ENCODE assay signal across 16 cellular contexts in genomic region chr12:113007166-113007565, GRCh38. TPM values are rescaled to one million over a fixed set of nuclear protein-coding genes. Genes with fewer than 3 reads are reported as not detected.
DNase-seq lines count a peak whose midpoint lies in the region; FAIRE-seq and TF ChIP-seq lines count a peak whose summit lies in the region.
"Had no signal": no experiment of that assay in that cellular context is flagged by ENCODE, and none has a peak within 500 bp of the region (broad histone marks: within the 10 kb centered on the region; RNA-seq: fewer than 3 reads in every experiment).

No MANE protein-coding gene starts in this region.

- H3K27ac ChIP-seq in astrocyte (ENCODE audit: low read depth, low read length), result peak overlapping the region; percentile 42
- H3K27ac ChIP-seq: cardiac muscle cell, prostate gland had no signal

- H3K4me1 Mint-ChIP-seq in astrocyte (ENCODE audit: low read depth, unreplicated experiment) (peaks cover 11% of the 10 kb centered on the region), type B pancreatic cell (ENCODE audit: unreplicated experiment) (no peaks in the 10 kb centered on the region)
- H3K4me1 Mint-ChIP-seq: mesothelial cell of epicardium; stimulated activated naive CD8-positive, alpha-beta T cell treated with anti-CD3 and anti-CD28 coated beads, Interleukin-15, amount 100 ng/mL, for 72 hours had no signal

- peaks cover 18% of the 10 kb centered on the region for H3K4me1 ChIP-seq in astrocyte (ENCODE audit: insufficient read depth, low read length)
- H3K4me1 ChIP-seq: prostate gland had no signal

- no peak overlapping the region for H2AFZ ChIP-seq in astrocyte (ENCODE audit: low read depth, low read length)

- H3K9ac ChIP-seq in astrocyte (ENCODE audit: low read length), result peak overlapping the region; percentile 28

- H3K4me3 Mint-ChIP-seq in astrocyte (ENCODE audit: unreplicated experiment) (no peak overlapping the region), type B pancreatic cell (no peak overlapping the region)
- H3K4me3 Mint-ChIP-seq: activated CD4-positive, alpha-beta T cell treated with anti-CD3 and anti-CD28 coated beads, Interleukin-2, amount 10 ng/mL, durations not matched to agents 24 days and 14 days; CD4-positive, alpha-beta T cell; mesothelial cell of epicardium; stimulated activated naive CD8-positive, alpha-beta T cell treated with anti-CD3 and anti-CD28 coated beads, Interleukin-15, amount 100 ng/mL, for 72 hours; T-helper 1 cell treated with Interleukin-12 subunit alpha and Interleukin-12 subunit beta and Interleukin-4 antibody, amounts not matched to agents 30 μg/mL and 1 μg/mL, for 36 hours had no signal

- H3K4me2 ChIP-seq in astrocyte (ENCODE audit: low read length), result peak overlapping the region; percentile 66

- peaks cover 5% of the 10 kb centered on the region for H3K9me3 ChIP-seq in astrocyte (ENCODE audit: insufficient read depth, low read depth, low read length)
- H3K9me3 ChIP-seq: prostate gland had no signal

- peak; percentile 52 for DNase-seq in AG09319 (ENCODE audit: extremely low read depth, low read depth)
- peak; percentile 27 for DNase-seq in HK-2 (ENCODE audit: unreplicated experiment)
- DNase-seq in astrocyte (ENCODE audit: low read depth), result peak; percentile 80
- DNase-seq in hepatic stellate cell (ENCODE audit: low spot score), result peak; percentile 29
- no peak for DNase-seq in type B pancreatic cell (ENCODE audit: extremely low spot score, unreplicated experiment)
- DNase-seq in D721Med (ENCODE audit: insufficient read length, low spot score), result no peak
- no peak for DNase-seq in activated CD4-positive, alpha-beta T cell treated with anti-CD3 and anti-CD28 coated beads, Interleukin-2, amount 50 U/mL, for 48 hours
- no peak for DNase-seq in GM20000 (ENCODE audit: low spot score)
- DNase-seq: activated CD4-positive, alpha-beta T cell treated with anti-CD3 and anti-CD28 coated beads, Interleukin-2, amount 10 ng/mL, durations not matched to agents 24 days and 14 days; CD4-positive, alpha-beta T cell; MV-4-11; stimulated activated naive CD8-positive, alpha-beta T cell treated with anti-CD3 and anti-CD28 coated beads, Interleukin-15, amount 100 ng/mL, for 72 hours had no signal

- no peak overlapping the region for H3K4me3 ChIP-seq in astrocyte (ENCODE audit: insufficient read depth, low read depth, low read length)
- H3K4me3 ChIP-seq: cardiac muscle cell, prostate gland had no signal

- FAIRE-seq in astrocyte (lab: Jason Lieb, UNC) (no peak), D721Med (lab: Jason Lieb, UNC) (no peak)

- no peak for TF ChIP-seq CTCF in AG09319 (IDR thresholded peaks at IDR 0.05; ENCODE audit: low read depth, low read length)
- TF ChIP-seq CTCF in astrocyte (IDR thresholded peaks at IDR 0.05; ENCODE audit: insufficient read depth, low read depth, low read length), result no peak
- no peak for TF ChIP-seq CTCF in type B pancreatic cell (conservative IDR thresholded peaks at IDR 0.05)
- TF ChIP-seq CTCF in D721Med (IDR thresholded peaks at IDR 0.05; ENCODE audit: insufficient read depth, missing control alignments), result no peak
- no peak for TF ChIP-seq CTCF in GM20000 (IDR thresholded peaks at IDR 0.05; ENCODE audit: extremely low read depth, missing control alignments)

- H3K27me3 Mint-ChIP-seq in astrocyte (ENCODE audit: low read depth, unreplicated experiment), result peaks cover 10% of the 10 kb centered on the region
- peaks cover 57% of the 10 kb centered on the region for H3K27me3 Mint-ChIP-seq in type B pancreatic cell
- H3K27me3 Mint-ChIP-seq: activated CD4-positive, alpha-beta T cell treated with anti-CD3 and anti-CD28 coated beads, Interleukin-2, amount 10 ng/mL, durations not matched to agents 24 days and 14 days; CD4-positive, alpha-beta T cell; stimulated activated naive CD8-positive, alpha-beta T cell treated with anti-CD3 and anti-CD28 coated beads, Interleukin-15, amount 100 ng/mL, for 72 hours had no signal

- H3K27me3 ChIP-seq in astrocyte (ENCODE audit: insufficient read depth, low read length), result no peaks in the 10 kb centered on the region

- no peaks in the 10 kb centered on the region for H3K36me3 ChIP-seq in astrocyte (ENCODE audit: insufficient read depth, low read length)
- H3K36me3 ChIP-seq: cardiac muscle cell, prostate gland had no signal

- H3K27ac Mint-ChIP-seq in astrocyte (ENCODE audit: unreplicated experiment) (peak overlapping the region; percentile 35), type B pancreatic cell (no peak overlapping the region)
- H3K27ac Mint-ChIP-seq: activated CD4-positive, alpha-beta T cell treated with anti-CD3 and anti-CD28 coated beads, Interleukin-2, amount 10 ng/mL, durations not matched to agents 24 days and 14 days; CD4-positive, alpha-beta T cell; mesothelial cell of epicardium; T-helper 1 cell treated with Interleukin-12 subunit alpha and Interleukin-12 subunit beta and Interleukin-4 antibody, amounts not matched to agents 30 μg/mL and 1 μg/mL, for 36 hours had no signal

- no peaks in the 10 kb centered on the region for H4K20me1 ChIP-seq in astrocyte (ENCODE audit: insufficient read depth, low read length)

- H3K79me2 ChIP-seq in astrocyte (ENCODE audit: insufficient read depth, low read length), result no peaks in the 10 kb centered on the region

- H3K9me3 Mint-ChIP-seq in astrocyte (ENCODE audit: unreplicated experiment) (peaks cover 5% of the 10 kb centered on the region), type B pancreatic cell (peaks cover 4% of the 10 kb centered on the region)
- H3K9me3 Mint-ChIP-seq: CD4-positive, alpha-beta T cell had no signal

- H3K36me3 Mint-ChIP-seq in astrocyte (ENCODE audit: low read depth, unreplicated experiment) (peaks cover 55% of the 10 kb centered on the region), type B pancreatic cell (no peaks in the 10 kb centered on the region)
- H3K36me3 Mint-ChIP-seq: mesothelial cell of epicardium had no signal

RNA-seq across cellular contexts. Expression of gene OAS2, which starts 28.8 kb away (rescaled TPM):
- total RNA-seq in astrocyte (94.2 and 132 TPM in 2 replicates), type B pancreatic cell (ENCODE audit: low replicate concordance) (1.8 and 4.2 TPM in 2 replicates)
- total RNA-seq: cardiac muscle cell had no signal

RNA-seq across cellular contexts. Expression of gene DTX1, which starts 49.4 kb away (rescaled TPM):
- total RNA-seq in astrocyte (4.6 and 5.5 TPM in 2 replicates), type B pancreatic cell (ENCODE audit: low replicate concordance) (1.4 and 2.4 TPM in 2 replicates)

Comparison
In these comparisons a context has a peak if more than half of its experiments do, and no peak if none do; other contexts are left out.
1. DNase-seq: peak in AG09319 (single experiment), HK-2 (single experiment), astrocyte (single experiment) and hepatic stellate cell (single experiment); none in type B pancreatic cell (single experiment), D721Med (single experiment), activated CD4-positive, alpha-beta T cell treated with anti-CD3 and anti-CD28 coated beads, Interleukin-2, amount 50 U/mL, for 48 hours (0 of 2) and GM20000 (single experiment).
2. RNA of gene OAS2, which starts 28.8 kb away (total RNA-seq): 94.2 to 132 TPM in astrocyte; 1.8 to 4.2 TPM in type B pancreatic cell; every median in the first group is over 10 times any median in the second.